In genomic region chr1:92833840-92834239, GRCh38 we compare ENCODE assay signal across 9 cellular contexts. TPM values are rescaled to one million over a fixed set of nuclear protein-coding genes. Genes with fewer than 3 reads are reported as not detected.
A peak's percentile ranks its signal among the peaks of the same experiment; 100 is the strongest.
DNase-seq lines count a peak whose midpoint lies in the region; ATAC-seq and TF ChIP-seq lines count a peak whose summit lies in the region.
"Had no signal": no experiment of that assay in that cellular context is flagged by ENCODE, and none has a peak within 500 bp of the region (broad histone marks: within the 10 kb centered on the region; RNA-seq: fewer than 3 reads in every experiment).

No MANE protein-coding gene starts in this region.

- H3K9me3 ChIP-seq in muscle layer of duodenum (ENCODE audit: control insufficient read depth in 1 of 2, low read length in 2 of 2): no peaks in the 10 kb centered on the region

- in situ Hi-C loops in brain microvascular endothelial cell (cut with HindIII; ENCODE audit: low pct_ligation_motif_present, low sequenced_read_pairs) (no loop called here), KBM-7 (cut with MboI; ENCODE audit: low pct_unique_long_range_greater_than_20kb, low sequenced_read_pairs) (no loop called here)

- TF ChIP-seq CTCF in AG04449 (IDR thresholded peaks at IDR 0.05; ENCODE audit: insufficient read depth, low read length, missing control alignments) (no peak), brain microvascular endothelial cell (IDR thresholded peaks at IDR 0.05; ENCODE audit: low read depth, low read length, missing control alignments) (no peak)

- peak overlapping the region; percentile 95 to 99 (median 99) for H3K27ac Mint-ChIP-seq in IgD-negative memory B cell

- peaks cover 2% of the 10 kb centered on the region for H3K27me3 Mint-ChIP-seq in IgD-negative memory B cell

- H3K27me3 ChIP-seq in brain microvascular endothelial cell (replicated peaks) (no peaks in the 10 kb centered on the region), muscle layer of duodenum (ENCODE audit: low read depth, low read length) (no peaks in the 10 kb centered on the region)

- ATAC-seq in HG03039 (IDR thresholded peaks at IDR 0.05; ENCODE audit: unreplicated experiment): no peak

- no peaks in the 10 kb centered on the region for H3K9me3 Mint-ChIP-seq in IgD-negative memory B cell

- peaks cover 10 to 54% of the 10 kb centered on the region in 2 donors for H3K4me1 ChIP-seq in muscle layer of duodenum (ENCODE audit: control insufficient read depth in 1 of 2, insufficient read depth in 2 of 2, low read length in 2 of 2)

- H3K4me3 ChIP-seq in AG04449 (ENCODE audit: low read depth, low read length) (peak overlapping the region; percentile 98), brain microvascular endothelial cell (ENCODE audit: low read depth, low read length) (peak overlapping the region; percentile 94), muscle layer of duodenum (ENCODE audit: low read depth in 1 of 2, low read length in 2 of 2) (peak overlapping the region; percentile 96 to 98)

- POLR2A ChIA-PET in AG04449 (lab: Yijun Ruan, JAX): no interaction called here

- DNase-seq in AG04449 (ENCODE audit: low read depth, low spot score): no peak
- DNase-seq in brain microvascular endothelial cell: no peak
- no peak for DNase-seq in DMS79 treated with DMSO at 0.1 percent for 48 hours (lab: John Stamatoyannopoulos, UW)
- no peak for DNase-seq in DMS53 (lab: John Stamatoyannopoulos, UW)
- no peak for DNase-seq in KBM-7
- DNase-seq: NCI-H1092 had no signal

- H3K4me3 Mint-ChIP-seq in IgD-negative memory B cell: peak overlapping the region; percentile 97 to 100 (median 100)

- H3K4me1 Mint-ChIP-seq in IgD-negative memory B cell: peaks cover 38 to 55% (median 51%) of the 10 kb centered on the region in 3 donors

- H3K36me3 ChIP-seq in brain microvascular endothelial cell (replicated peaks) (peaks cover 53% of the 10 kb centered on the region), muscle layer of duodenum (ENCODE audit: control insufficient read depth in 1 of 2, insufficient read depth in 2 of 2, low read length in 2 of 2) (peaks cover 39 to 41% of the 10 kb centered on the region in 2 donors)

- peaks cover 5% of the 10 kb centered on the region for H3K36me3 Mint-ChIP-seq in IgD-negative memory B cell

- CTCF ChIA-PET in AG04449 (lab: Yijun Ruan, JAX): interaction anchor here (1.2 to 1.8 kb wide), 3 partner anchors 9 to 523 kb away, joined by 3 to 8 read pairs (median 5); no protein-coding TSS in a partner anchor

- H3K27ac ChIP-seq in brain microvascular endothelial cell (no peak overlapping the region), muscle layer of duodenum (ENCODE audit: low read length) (no peak overlapping the region)

RNA-seq across cellular contexts. Expression of gene RPL5, which starts 2.0 kb away (rescaled TPM):
- polyA plus RNA-seq in IgD-negative memory B cell: 2,794 TPM

RNA-seq across cellular contexts. Expression of gene EVI5, which starts 48.9 kb away (rescaled TPM):
- 4.8 TPM for polyA plus RNA-seq in IgD-negative memory B cell
